In genomic region chr1:202143768-202144509, GRCh38 we compare ENCODE assay signal across 8 cellular contexts. TPM values are rescaled to one million over a fixed set of nuclear protein-coding genes. Genes with fewer than 3 reads are reported as not detected.
DNase-seq lines count a peak whose midpoint lies in the region; ATAC-seq and TF ChIP-seq lines count a peak whose summit lies in the region.

No MANE protein-coding gene starts in this region.

- H2AFZ ChIP-seq in KMS-11 (ENCODE audit: low read depth) (peak overlapping the region; percentile 97), parathyroid adenoma (peak overlapping the region; percentile 33)

- no peaks in the 10 kb centered on the region for H4K20me1 ChIP-seq in KMS-11 (ENCODE audit: insufficient read depth)

- H3K4me1 ChIP-seq in KMS-11 (ENCODE audit: low read depth, poor library complexity, severe bottlenecking) (peaks cover 22% of the 10 kb centered on the region), parathyroid adenoma (peaks cover 2% of the 10 kb centered on the region)

- H3K4me3 ChIP-seq in KMS-11 (IDR thresholded peaks at IDR 0.05; ENCODE audit: insufficient read depth, low read depth, low read length) (peak overlapping the region; percentile 91), parathyroid adenoma (ENCODE audit: low read depth, low read length) (peak overlapping the region; percentile 87)

- H3K36me3 Mint-ChIP-seq in activated T-cell treated with anti-CD3 and anti-CD28 coated beads, Interleukin-2, amount 50 U/mL, for 72 hours (ENCODE audit: insufficient read depth in 2 of 2), result peaks cover 2 to 6% of the 10 kb centered on the region in 2 donors

- H3K4me2 ChIP-seq in KMS-11 (peak overlapping the region; percentile 90), parathyroid adenoma (ENCODE audit: low read length) (peak overlapping the region; percentile 95)

- DNase-seq in GM10248 (ENCODE audit: extremely low spot score) (peak; percentile 72), Right ventricle myocardium inferior (ENCODE audit: missing footprints) (no peak), NCI-H2107 (lab: John Stamatoyannopoulos, UW) (no peak)
- DNase-seq in activated T-cell treated with anti-CD3 and anti-CD28 coated beads, Interleukin-2, amount 50 U/mL, for 72 hours, result peak; percentile 54 to 61

- H3K4me1 Mint-ChIP-seq in activated T-cell treated with anti-CD3 and anti-CD28 coated beads, Interleukin-2, amount 50 U/mL, for 72 hours (ENCODE audit: low read depth), result peaks cover 45% of the 10 kb centered on the region

- ATAC-seq in GM21526 (IDR thresholded peaks at IDR 0.05; ENCODE audit: low FRiP score, unreplicated experiment), result peak; percentile 33
- peak; percentile 52 to 58 for ATAC-seq in activated T-cell treated with anti-CD3 and anti-CD28 coated beads, Interleukin-2, amount 50 U/mL, for 72 hours (replicated peaks in 1 of 2)
- peak; percentile 43 for ATAC-seq in Right ventricle myocardium inferior
- no peak for ATAC-seq in HG03469 (IDR thresholded peaks at IDR 0.05; ENCODE audit: unreplicated experiment)

- H3K9me3 ChIP-seq in parathyroid adenoma (ENCODE audit: control insufficient read depth, low read length), result no peaks in the 10 kb centered on the region

- POLR2A ChIA-PET in GM10248 (lab: Yijun Ruan, JAX), result interaction anchor here (1.0 kb wide), 1 partner anchor 186 kb away, joined by 5 read pairs; no protein-coding TSS in a partner anchor

- peak overlapping the region; percentile 91 for H3K27ac Mint-ChIP-seq in activated T-cell treated with anti-CD3 and anti-CD28 coated beads, Interleukin-2, amount 50 U/mL, for 72 hours

- H3K36me3 ChIP-seq in KMS-11 (ENCODE audit: insufficient read depth) (no peaks in the 10 kb centered on the region), parathyroid adenoma (ENCODE audit: control insufficient read depth, insufficient read depth, low read length) (no peaks in the 10 kb centered on the region)

- H3K27me3 ChIP-seq in KMS-11 (ENCODE audit: insufficient read depth, low read depth), result no peaks in the 10 kb centered on the region
- H3K27me3 ChIP-seq in parathyroid adenoma (ENCODE audit: control insufficient read depth, insufficient read depth, low read length), result no peaks in the 10 kb centered on the region

- peak overlapping the region; percentile 92 for H3K9ac ChIP-seq in KMS-11
- peak overlapping the region; percentile 72 for H3K9ac ChIP-seq in parathyroid adenoma

- peaks cover 40% of the 10 kb centered on the region for H3K79me2 ChIP-seq in KMS-11 (ENCODE audit: insufficient read depth, low read depth)
- H3K79me2 ChIP-seq in parathyroid adenoma, result peaks cover 11% of the 10 kb centered on the region

- CTCF ChIA-PET in GM10248 (lab: Yijun Ruan, JAX), result interaction anchor here (1.0 to 3.6 kb wide), 8 partner anchors 9 to 48 kb away, joined by 3 to 21 read pairs (median 3); partner anchors contain the start of gene PTPN7

- peak overlapping the region; percentile 29 for H3K27ac ChIP-seq in KMS-11
- peak overlapping the region; percentile 46 for H3K27ac ChIP-seq in parathyroid adenoma

- H3K4me3 Mint-ChIP-seq in activated T-cell treated with anti-CD3 and anti-CD28 coated beads, Interleukin-2, amount 50 U/mL, for 72 hours, result peak overlapping the region; percentile 85 to 99

- intact Hi-C loops in Right ventricle myocardium inferior (cut with DNase I), result no loop called here

- no peaks in the 10 kb centered on the region for H3K27me3 Mint-ChIP-seq in activated T-cell treated with anti-CD3 and anti-CD28 coated beads, Interleukin-2, amount 50 U/mL, for 72 hours (ENCODE audit: low read depth)

- TF ChIP-seq CTCF in GM10248 (IDR thresholded peaks at IDR 0.05; ENCODE audit: control extremely low read depth, extremely low read depth, low read depth, missing control alignments), result no peak
- no peak for TF ChIP-seq CTCF in KMS-11 (conservative IDR thresholded peaks at IDR 0.05; ENCODE audit: low read depth, low read length)
- no peak for TF ChIP-seq CTCF in parathyroid adenoma (IDR thresholded peaks at IDR 0.05)

- H3K9me3 Mint-ChIP-seq in activated T-cell treated with anti-CD3 and anti-CD28 coated beads, Interleukin-2, amount 50 U/mL, for 72 hours, result no peaks in the 10 kb centered on the region

RNA-seq across cellular contexts. Expression of gene ARL8A, which starts 0.6 kb away (rescaled TPM):
- total RNA-seq in activated T-cell treated with anti-CD3 and anti-CD28 coated beads, Interleukin-2, amount 50 U/mL, for 72 hours, result 10 to 100 TPM; 58.1 to 77.1 TPM
- 64.6 TPM for total RNA-seq in Right ventricle myocardium inferior

RNA-seq across cellular contexts. Expression of gene PTPN7, which starts 16.5 kb away (rescaled TPM):
- total RNA-seq in activated T-cell treated with anti-CD3 and anti-CD28 coated beads, Interleukin-2, amount 50 U/mL, for 72 hours, result 100 to 1,000 TPM; 196 to 201 TPM
- 0.51 TPM for total RNA-seq in Right ventricle myocardium inferior

RNA-seq across cellular contexts. Expression of gene GPR37L1, which starts 21.2 kb away (rescaled TPM):
- not detected for total RNA-seq in activated T-cell treated with anti-CD3 and anti-CD28 coated beads, Interleukin-2, amount 50 U/mL, for 72 hours
- 0.08 TPM for total RNA-seq in Right ventricle myocardium inferior

RNA-seq across cellular contexts. Expression of gene LGR6, which starts 49.7 kb away (rescaled TPM):
- under 1 TPM; 0.22 to 0.69 TPM for total RNA-seq in activated T-cell treated with anti-CD3 and anti-CD28 coated beads, Interleukin-2, amount 50 U/mL, for 72 hours
- 4.1 TPM for total RNA-seq in Right ventricle myocardium inferior

Comparison
In these comparisons a context has a peak if more than half of its experiments do, and no peak if none do; other contexts are left out.
1. DNase-seq: peak in GM10248 (single experiment) and activated T-cell treated with anti-CD3 and anti-CD28 coated beads, Interleukin-2, amount 50 U/mL, for 72 hours (2 of 2); none in Right ventricle myocardium inferior (single experiment) and NCI-H2107 (single experiment).
2. RNA of gene PTPN7, which starts 16.5 kb away (total RNA-seq): 196 to 201 TPM in activated T-cell treated with anti-CD3 and anti-CD28 coated beads, Interleukin-2, amount 50 U/mL, for 72 hours; 0.51 TPM in Right ventricle myocardium inferior (single experiment); every median in the first group is over 100 times any median in the second.